Comparison of ENCODE assay signal across 14 cellular contexts in genomic region chr22:41504397-41504796, GRCh38. TPM values are rescaled to one million over a fixed set of nuclear protein-coding genes. Genes with fewer than 3 reads are reported as not detected.
DNase-seq lines count a peak whose midpoint lies in the region; ATAC-seq and TF ChIP-seq lines count a peak whose summit lies in the region.
"Had no signal": no experiment of that assay in that cellular context is flagged by ENCODE, and none has a peak within 500 bp of the region (broad histone marks: within the 10 kb centered on the region; RNA-seq: fewer than 3 reads in every experiment).

No MANE protein-coding gene starts in this region.

- H3K27ac Mint-ChIP-seq in Calu3 (ENCODE audit: unreplicated experiment), result no peak overlapping the region
- no peak overlapping the region for H3K27ac Mint-ChIP-seq in activated CD4-positive, alpha-beta T cell treated with anti-CD3 and anti-CD28 coated beads for 36 hours
- H3K27ac Mint-ChIP-seq: CD14-positive monocyte had no signal

- no TSS peak for BruUV-seq in Calu3 (replicated peaks; lab: Mats Ljungman, UMichigan)

- no peak for TF ChIP-seq CTCF in Calu3 (IDR thresholded peaks at IDR 0.05; ENCODE audit: unreplicated experiment)

- no peak overlapping the region for H3K4me3 Mint-ChIP-seq in Calu3 (ENCODE audit: low read depth, unreplicated experiment)
- H3K4me3 Mint-ChIP-seq in activated CD4-positive, alpha-beta T cell treated with anti-CD3 and anti-CD28 coated beads for 36 hours, result no peak overlapping the region
- H3K4me3 Mint-ChIP-seq: activated naive CD8-positive, alpha-beta T cell; CD14-positive monocyte; neural crest cell had no signal

- H3K4me1 Mint-ChIP-seq in Calu3 (ENCODE audit: low read depth, unreplicated experiment), result peaks cover 6% of the 10 kb centered on the region
- H3K4me1 Mint-ChIP-seq in activated CD4-positive, alpha-beta T cell treated with anti-CD3 and anti-CD28 coated beads for 36 hours, result no peaks in the 10 kb centered on the region
- H3K4me1 Mint-ChIP-seq: CD14-positive monocyte, neural crest cell had no signal

- CTCF ChIA-PET in Calu3 (lab: Charles Lee), result no interaction called here
- CTCF ChIA-PET in activated CD4-positive, alpha-beta T cell treated with anti-CD3 and anti-CD28 coated beads for 36 hours (lab: Charles Lee), result interaction anchor here (0.9 to 1.3 kb wide), 2 partner anchors 13 to 102 kb away, joined by 3 to 4 read pairs; no protein-coding TSS in a partner anchor

- H3K9me3 Mint-ChIP-seq in Calu3 (ENCODE audit: low read depth, unreplicated experiment), result no peaks in the 10 kb centered on the region
- no peaks in the 10 kb centered on the region for H3K9me3 Mint-ChIP-seq in activated CD4-positive, alpha-beta T cell treated with anti-CD3 and anti-CD28 coated beads for 36 hours (ENCODE audit: low read depth)
- H3K9me3 Mint-ChIP-seq: CD14-positive monocyte, neural crest cell had no signal

- no peaks in the 10 kb centered on the region for H3K27me3 Mint-ChIP-seq in Calu3 (ENCODE audit: unreplicated experiment)
- H3K27me3 Mint-ChIP-seq in activated CD4-positive, alpha-beta T cell treated with anti-CD3 and anti-CD28 coated beads for 36 hours, result no peaks in the 10 kb centered on the region
- H3K27me3 Mint-ChIP-seq: activated naive CD8-positive, alpha-beta T cell had no signal

- POLR2A ChIA-PET in activated CD4-positive, alpha-beta T cell treated with anti-CD3 and anti-CD28 coated beads for 36 hours (lab: Charles Lee), result no interaction called here

- intact Hi-C loops in posterior cingulate gyrus (cut with DNase I) (no loop called here), Calu3 (cut with micrococcal nuclease; ENCODE audit: unreplicated experiment) (no loop called here)
- intact Hi-C loops in activated CD4-positive, alpha-beta T cell treated with anti-CD3 and anti-CD28 coated beads for 36 hours (cut with DNase I, micrococcal nuclease), result no loop called here

- peak; percentile 65 for DNase-seq in D341Med (ENCODE audit: low spot score)
- DNase-seq in RPMI7951 (ENCODE audit: low read depth), result peak; percentile 75
- DNase-seq in fibroblast of peridontal ligament (ENCODE audit: extremely low read depth), result peak; percentile 85
- DNase-seq in posterior cingulate gyrus, result peak in 8 of 10 donors; percentile 54 to 95 (median 79)
- DNase-seq in Calu3, result no peak
- DNase-seq in activated CD4-positive, alpha-beta T cell treated with anti-CD3 and anti-CD28 coated beads for 36 hours, result no peak
- no peak for DNase-seq in NCI-H510A (lab: John Stamatoyannopoulos, UW)
- DNase-seq: left lung, T-helper 9 cell had no signal

- peaks cover 26% of the 10 kb centered on the region for H3K36me3 Mint-ChIP-seq in Calu3 (ENCODE audit: insufficient read depth, unreplicated experiment)
- H3K36me3 Mint-ChIP-seq in activated CD4-positive, alpha-beta T cell treated with anti-CD3 and anti-CD28 coated beads for 36 hours (ENCODE audit: low read depth), result peaks cover 28% of the 10 kb centered on the region

- no peak for ATAC-seq in HG02840 (IDR thresholded peaks at IDR 0.05; ENCODE audit: low FRiP score, unreplicated experiment)
- no peak for ATAC-seq in activated CD4-positive, alpha-beta T cell treated with anti-CD3 and anti-CD28 coated beads for 36 hours

RNA-seq across cellular contexts. Expression of gene ACO2, which starts 35.5 kb away (rescaled TPM):
- total RNA-seq in RPMI7951 (2014; rRNA removed; shearing (Covaris generic)), result 38.5 and 43.7 TPM in 2 replicates
- 94.0 and 94.5 TPM in 2 replicates for total RNA-seq in Calu3 (2022)
- 100 to 1,000 TPM in 1 of 2 experiments, 10 to 100 TPM in 1; 95.4 to 106 TPM for total RNA-seq in activated CD4-positive, alpha-beta T cell treated with anti-CD3 and anti-CD28 coated beads for 36 hours

RNA-seq across cellular contexts. Expression of gene PHF5A, which starts 35.9 kb away (rescaled TPM):
- total RNA-seq in RPMI7951 (2014; rRNA removed; shearing (Covaris generic)), result 55.6 and 59.7 TPM in 2 replicates
- 53.3 and 68.5 TPM in 2 replicates for total RNA-seq in Calu3 (2022)
- total RNA-seq in activated CD4-positive, alpha-beta T cell treated with anti-CD3 and anti-CD28 coated beads for 36 hours, result 10 to 100 TPM; 54.5 to 61.1 TPM

RNA-seq across cellular contexts. Expression of gene POLR3H, which starts 39.9 kb away (rescaled TPM):
- total RNA-seq in RPMI7951 (2014; rRNA removed; shearing (Covaris generic)), result 11.5 and 14.0 TPM in 2 replicates
- total RNA-seq in Calu3 (2022), result 49.7 and 53.8 TPM in 2 replicates
- 10 to 100 TPM; 18.3 to 24.6 TPM for total RNA-seq in activated CD4-positive, alpha-beta T cell treated with anti-CD3 and anti-CD28 coated beads for 36 hours

RNA-seq across cellular contexts. Expression of gene CSDC2, which starts 56.4 kb away (rescaled TPM):
- total RNA-seq in RPMI7951 (2014; rRNA removed; shearing (Covaris generic)), result not detected in 2 replicates
- total RNA-seq in Calu3 (2022), result not detected in 2 replicates
- not detected for total RNA-seq in activated CD4-positive, alpha-beta T cell treated with anti-CD3 and anti-CD28 coated beads for 36 hours
- total RNA-seq: activated CD8-positive, alpha-beta memory T cell treated with anti-CD3 and anti-CD28 coated beads for 36 hours had no signal

RNA-seq across cellular contexts. Expression of gene TOB2, which starts 57.8 kb away (rescaled TPM):
- 11.5 and 14.2 TPM in 2 replicates for total RNA-seq in RPMI7951 (2014; rRNA removed; shearing (Covaris generic))
- 57.3 and 64.1 TPM in 2 replicates for total RNA-seq in Calu3 (2022)
- 10 to 100 TPM; 26.5 to 32.3 TPM for total RNA-seq in activated CD4-positive, alpha-beta T cell treated with anti-CD3 and anti-CD28 coated beads for 36 hours

Comparison
In these comparisons a context has a peak if more than half of its experiments do, and no peak if none do; other contexts are left out.
1. DNase-seq: peak in D341Med (single experiment), RPMI7951 (single experiment), fibroblast of peridontal ligament (single experiment) and posterior cingulate gyrus (8 of 10); none in Calu3 (single experiment), activated CD4-positive, alpha-beta T cell treated with anti-CD3 and anti-CD28 coated beads for 36 hours (single experiment) and NCI-H510A (single experiment).